In the genomic region with DNA sequence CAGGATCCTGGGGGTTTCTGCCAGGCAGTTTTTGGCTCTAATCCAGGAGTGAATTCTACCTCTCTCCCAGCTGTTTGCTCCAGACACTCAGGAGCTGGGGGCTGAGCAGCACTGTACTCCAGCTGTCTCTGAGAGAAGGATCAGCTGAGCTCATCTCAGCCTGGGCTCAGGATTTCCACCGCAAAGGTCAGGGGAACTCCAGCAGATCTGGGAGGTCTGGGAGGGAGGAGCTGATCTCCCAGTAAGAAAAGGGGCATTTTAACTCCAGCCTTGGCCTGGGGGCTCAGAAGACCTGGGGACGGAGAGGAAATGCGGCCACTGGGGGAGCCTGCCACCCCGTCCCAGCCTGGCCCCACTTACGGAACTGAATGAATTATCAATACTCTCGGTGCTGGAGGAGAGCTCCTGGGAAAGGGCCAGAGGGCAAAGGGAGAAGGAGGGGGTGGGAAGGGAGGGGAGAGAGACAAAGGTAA, we compare ENCODE assay signal across 11 cellular contexts. TPM values are rescaled to one million over a fixed set of nuclear protein-coding genes. Genes with fewer than 3 reads are reported as not detected.
DNase-seq lines count a peak whose midpoint lies in the region; ATAC-seq, FAIRE-seq and TF ChIP-seq lines count a peak whose summit lies in the region.
"Had no signal": no experiment of that assay in that cellular context is flagged by ENCODE, and none has a peak within 500 bp of the region (broad histone marks: within the 10 kb centered on the region; RNA-seq: fewer than 3 reads in every experiment).

No MANE protein-coding gene starts in this region.

- peaks cover 16% of the 10 kb centered on the region for H3K36me3 Mint-ChIP-seq in activated naive CD8-positive, alpha-beta T cell treated with anti-CD3 and anti-CD28 coated beads for 36 hours

- H3K9me3 ChIP-seq in liver (ENCODE audit: control insufficient read depth in 4 of 4, low read length in 3 of 4) (no peaks in the 10 kb centered on the region), HepG2 (ENCODE audit: low read length) (no peaks in the 10 kb centered on the region), esophagus (ENCODE audit: control insufficient read depth in 2 of 2, insufficient read depth in 1 of 2, low read depth in 1 of 2, low read length in 1 of 2) (no peaks in the 10 kb centered on the region), muscle layer of duodenum (ENCODE audit: control insufficient read depth in 1 of 2, low read length in 2 of 2) (no peaks in the 10 kb centered on the region)
- H3K9me3 ChIP-seq: body of pancreas had no signal

- H3K4me3 ChIP-seq in liver (ENCODE audit: low read depth in 1 of 3, low read length in 3 of 3) (no peak overlapping the region), HepG2 (replicated peaks in 1 of 3; ENCODE audit: insufficient read depth in 1 of 3, low read depth in 2 of 3, low read length in 3 of 3) (no peak overlapping the region), esophagus (ENCODE audit: low read depth in 1 of 2, low read length in 2 of 2) (no peak overlapping the region), muscle layer of duodenum (ENCODE audit: low read depth in 1 of 2, low read length in 2 of 2) (no peak overlapping the region)
- H3K4me3 ChIP-seq: body of pancreas had no signal

- peaks cover 40% of the 10 kb centered on the region for H3K4me1 Mint-ChIP-seq in activated naive CD8-positive, alpha-beta T cell treated with anti-CD3 and anti-CD28 coated beads for 36 hours

- H3K4me3 Mint-ChIP-seq in activated naive CD8-positive, alpha-beta T cell treated with anti-CD3 and anti-CD28 coated beads for 36 hours: no peak overlapping the region
- H3K4me3 Mint-ChIP-seq: naive thymus-derived CD8-positive, alpha-beta T cell had no signal

- H3K9ac ChIP-seq in liver (ENCODE audit: low read depth in 1 of 2, low read length in 2 of 2): peak overlapping the region in 1 of 2 donors; percentile 7
- H3K9ac ChIP-seq in HepG2 (ENCODE audit: insufficient read depth, low read depth, low read length): no peak overlapping the region

- peaks cover 32 to 52% (median 46%) of the 10 kb centered on the region in 4 donors for H3K4me1 ChIP-seq in liver (ENCODE audit: control insufficient read depth in 4 of 4, insufficient read depth in 4 of 4, low read length in 3 of 4)
- peaks cover 17% of the 10 kb centered on the region for H3K4me1 ChIP-seq in HepG2 (ENCODE audit: insufficient read depth, low read length)
- peaks cover 2 to 8% of the 10 kb centered on the region in 2 donors for H3K4me1 ChIP-seq in esophagus (ENCODE audit: control insufficient read depth in 2 of 2, insufficient read depth in 2 of 2, low read length in 1 of 2)
- peaks cover 33 to 49% of the 10 kb centered on the region in 2 donors for H3K4me1 ChIP-seq in muscle layer of duodenum (ENCODE audit: control insufficient read depth in 1 of 2, insufficient read depth in 2 of 2, low read length in 2 of 2)

- H2AFZ ChIP-seq in HepG2 (ENCODE audit: low read length): no peak overlapping the region

- intact Hi-C loops in HepG2 (cut with micrococcal nuclease; ENCODE audit: unreplicated experiment): no loop called here

- no TSS peak for BruUV-seq in HepG2 (replicated peaks; lab: Mats Ljungman, UMichigan)

- no peak for TF ChIP-seq POLR2A in HepG2 (IDR thresholded peaks at IDR 0.05; ENCODE audit: insufficient read depth in 1 of 2, low read depth in 2 of 2, low read length in 2 of 2)

- H3K27ac ChIP-seq in liver (ENCODE audit: low read depth in 1 of 2, low read length in 2 of 2) (peak overlapping the region; percentile 62 to 83), HepG2 (ENCODE audit: extremely low read length, insufficient read depth, low read length) (no peak overlapping the region), esophagus (ENCODE audit: low read depth in 2 of 2, low read length in 1 of 2) (peak overlapping the region; percentile 50 to 65), muscle layer of duodenum (ENCODE audit: low read length) (peak overlapping the region; percentile 82)

- ATAC-seq in HepG2 (no peak), GM18858 (IDR thresholded peaks at IDR 0.05; ENCODE audit: unreplicated experiment) (no peak), HG02642 (IDR thresholded peaks at IDR 0.05; ENCODE audit: poor library complexity, unreplicated experiment) (no peak)
- ATAC-seq: body of pancreas; naive thymus-derived CD8-positive, alpha-beta T cell had no signal

- H3K27me3 ChIP-seq in liver (ENCODE audit: control insufficient read depth in 4 of 4, insufficient read depth in 4 of 4, low read length in 3 of 4) (no peaks in the 10 kb centered on the region), HepG2 (ENCODE audit: control insufficient read depth in 1 of 2, insufficient read depth in 2 of 2, low read length in 2 of 2) (no peaks in the 10 kb centered on the region), esophagus (ENCODE audit: control insufficient read depth in 1 of 2, insufficient read depth in 2 of 2, low read length in 2 of 2) (no peaks in the 10 kb centered on the region), muscle layer of duodenum (ENCODE audit: low read depth, low read length) (no peaks in the 10 kb centered on the region)
- H3K27me3 ChIP-seq: body of pancreas had no signal

- DNase-seq in HepG2 (ENCODE audit: low spot score) (no peak), Ammon's horn (ENCODE audit: low spot score) (no peak)
- DNase-seq in activated naive CD8-positive, alpha-beta T cell treated with anti-CD3 and anti-CD28 coated beads for 36 hours: no peak
- DNase-seq: naive thymus-derived CD8-positive, alpha-beta T cell had no signal

- no peaks in the 10 kb centered on the region for H3K79me2 ChIP-seq in HepG2 (ENCODE audit: insufficient read depth, low read length)

- WGBS in liver: 23% methylated on average over 6 of the region's 6 CpGs
- 93% methylated on average over 6 of the region's 6 CpGs for WGBS in HepG2 (ENCODE audit: low lambda C conversion rate)
- 68 to 70% methylated on average over 6 of the region's 6 CpGs for WGBS in esophagus, 2 donors

- FAIRE-seq in HepG2 (lab: Jason Lieb, UNC): no peak
- FAIRE-seq: TTC549 had no signal

- H3K4me2 ChIP-seq in HepG2 (ENCODE audit: low read depth, low read length): no peak overlapping the region

- TF ChIP-seq RAD21 in liver (IDR thresholded peaks at IDR 0.05) (peak in 1 of 2 donors; percentile 30), HepG2 (CRISPR knock-in tag; IDR thresholded peaks at IDR 0.05) (no peak)

- TF ChIP-seq CTCF in liver (IDR thresholded peaks at IDR 0.05; ENCODE audit: low read depth, low read length, missing input control) (no peak), HepG2 (CRISPR knock-in tag; IDR thresholded peaks at IDR 0.05) (no peak)

- POLR2A ChIA-PET in HepG2 (lab: Yijun Ruan, JAX): interaction anchor here (1.1 kb wide), 2 partner anchors 9 to 18 kb away, joined by 3 read pairs; no protein-coding TSS in a partner anchor

- H3K9me3 Mint-ChIP-seq in activated naive CD8-positive, alpha-beta T cell treated with anti-CD3 and anti-CD28 coated beads for 36 hours: no peaks in the 10 kb centered on the region
- H3K9me3 Mint-ChIP-seq: naive thymus-derived CD8-positive, alpha-beta T cell had no signal

- peaks cover 4 to 41% (median 30%) of the 10 kb centered on the region in 4 donors for H3K36me3 ChIP-seq in liver (ENCODE audit: control insufficient read depth in 4 of 4, insufficient read depth in 3 of 4, low read depth in 1 of 4, low read length in 3 of 4)
- peaks cover 9 to 75% of the 10 kb centered on the region in 2 experiments for H3K36me3 ChIP-seq in HepG2 (replicated peaks in 1 of 2; ENCODE audit: control insufficient read depth in 1 of 2, insufficient read depth in 2 of 2, low read length in 2 of 2)
- peaks cover 29 to 39% of the 10 kb centered on the region in 2 donors for H3K36me3 ChIP-seq in esophagus (ENCODE audit: control insufficient read depth in 2 of 2, insufficient read depth in 2 of 2, low read length in 1 of 2)
- H3K36me3 ChIP-seq in muscle layer of duodenum (ENCODE audit: control insufficient read depth in 1 of 2, insufficient read depth in 2 of 2, low read length in 2 of 2): peaks cover 56 to 62% of the 10 kb centered on the region in 2 donors

- TF ChIP-seq EP300 in HepG2 (IDR thresholded peaks at IDR 0.05; ENCODE audit: low read depth in 2 of 2, low read length in 2 of 2): no peak
- no peak for TF ChIP-seq EP300 in HepG2 (CRISPR knock-in tag; IDR thresholded peaks at IDR 0.05; ENCODE audit: borderline replicate concordance)

- H3K27me3 Mint-ChIP-seq in activated naive CD8-positive, alpha-beta T cell treated with anti-CD3 and anti-CD28 coated beads for 36 hours: no peaks in the 10 kb centered on the region
- H3K27me3 Mint-ChIP-seq: naive thymus-derived CD8-positive, alpha-beta T cell had no signal

- H4K20me1 ChIP-seq in HepG2 (ENCODE audit: insufficient read depth, low read length): no peaks in the 10 kb centered on the region

- in situ Hi-C loops in HepG2 (cut with HindIII; ENCODE audit: extremely low pct_ligation_motif_present, low pct_unique_long_range_greater_than_20kb): no loop called here

- CTCF ChIA-PET in HepG2 (lab: Yijun Ruan, JAX; ENCODE audit: low intra/inter-chr PET ratio, low total read pairs): no interaction called here

- H3K27ac Mint-ChIP-seq in activated naive CD8-positive, alpha-beta T cell treated with anti-CD3 and anti-CD28 coated beads for 36 hours: no peak overlapping the region

RNA-seq across cellular contexts. Expression of a gene that starts 17.3 kb away (rescaled TPM):
- 10 to 100 TPM; 24.2 to 27.1 TPM for total RNA-seq in liver
- polyA plus RNA-seq in liver: 10 to 100 TPM; 14.2 to 14.3 TPM
- total RNA-seq in HepG2 (2016; rRNA removed; fragmentation: Illumina TruSeq; extraction: Trizol): 18.6 and 19.5 TPM in 2 replicates
- 7.7 and 8.5 TPM in 2 replicates for total RNA-seq in HepG2 (2016; cell fraction: cytosol; rRNA removed; fragmentation: Illumina TruSeq; extraction: Trizol; ENCODE audit: low read depth)
- total RNA-seq in HepG2 (2016; cell fraction: insoluble cytoplasmic fraction; rRNA removed; fragmentation: Illumina TruSeq; extraction: Trizol): 18.7 and 20.1 TPM in 2 replicates
- total RNA-seq in HepG2 (2016; cell fraction: membrane; rRNA removed; fragmentation: Illumina TruSeq; extraction: Trizol): 16.6 and 17.9 TPM in 2 replicates
- total RNA-seq in HepG2 (2016; cell fraction: nucleus; rRNA removed; fragmentation: Illumina TruSeq; extraction: Trizol): 17.8 and 19.5 TPM in 2 replicates
- polyA plus RNA-seq in HepG2 (2011; rRNA removed): 29.3 and 32.6 TPM in 2 replicates
- 25.3 and 25.8 TPM in 2 replicates for polyA plus RNA-seq in HepG2 (2011; cell fraction: cytosol; rRNA removed)
- polyA plus RNA-seq in HepG2 (2011; cell fraction: nucleus; rRNA removed): 36.5 and 43.7 TPM in 2 replicates
- polyA plus RNA-seq in HepG2 (2012): 12.6 and 16.2 TPM in 2 replicates
- 3.9 and 4.4 TPM in 2 replicates for polyA plus RNA-seq in HepG2 (2016; cell fraction: cytosol; fragmentation: Illumina TruSeq; extraction: Trizol; ENCODE audit: low read depth)
- polyA plus RNA-seq in HepG2 (2016; cell fraction: insoluble cytoplasmic fraction; fragmentation: Illumina TruSeq; extraction: Trizol; ENCODE audit: low read depth): 19.7 and 20.5 TPM in 2 replicates
- 11.0 and 12.5 TPM in 2 replicates for polyA plus RNA-seq in HepG2 (2016; cell fraction: membrane; fragmentation: Illumina TruSeq; extraction: Trizol; ENCODE audit: low read depth)
- 31.3 and 33.3 TPM in 2 replicates for polyA plus RNA-seq in HepG2 (2016; cell fraction: nucleus; fragmentation: Illumina TruSeq; extraction: Trizol; ENCODE audit: insufficient read depth, low read depth)
- 58.3 and 156 TPM in 2 replicates for polyA minus RNA-seq in HepG2 (2011; rRNA and poly(A)+ RNA removed; ENCODE audit: low replicate concordance)
- 14.8 and 17.7 TPM in 2 replicates for polyA minus RNA-seq in HepG2 (2011; cell fraction: cytosol; rRNA and poly(A)+ RNA removed)
- polyA minus RNA-seq in HepG2 (2011; cell fraction: nucleus; rRNA and poly(A)+ RNA removed): 29.6 and 32.7 TPM in 2 replicates
- 10 to 100 TPM; 22.3 to 28.6 TPM for polyA plus RNA-seq in esophagus
- 10 to 100 TPM; 46.4 to 49.4 TPM for total RNA-seq in activated naive CD8-positive, alpha-beta T cell treated with anti-CD3 and anti-CD28 coated beads for 36 hours

RNA-seq across cellular contexts. Expression of a gene that starts 27.8 kb away (rescaled TPM):
- total RNA-seq in liver: 1 to 10 TPM; 9.3 to 9.7 TPM
- 1 to 10 TPM; 2.7 to 6.4 TPM for polyA plus RNA-seq in liver
- total RNA-seq in HepG2 (2016; rRNA removed; fragmentation: Illumina TruSeq; extraction: Trizol): 14.1 and 15.0 TPM in 2 replicates
- 3.3 and 3.9 TPM in 2 replicates for total RNA-seq in HepG2 (2016; cell fraction: cytosol; rRNA removed; fragmentation: Illumina TruSeq; extraction: Trizol; ENCODE audit: low read depth)
- total RNA-seq in HepG2 (2016; cell fraction: insoluble cytoplasmic fraction; rRNA removed; fragmentation: Illumina TruSeq; extraction: Trizol): 13.7 and 14.2 TPM in 2 replicates
- total RNA-seq in HepG2 (2016; cell fraction: membrane; rRNA removed; fragmentation: Illumina TruSeq; extraction: Trizol): 6.1 and 7.4 TPM in 2 replicates
- total RNA-seq in HepG2 (2016; cell fraction: nucleus; rRNA removed; fragmentation: Illumina TruSeq; extraction: Trizol): 15.7 and 20.5 TPM in 2 replicates
- 16.5 and 24.5 TPM in 2 replicates for polyA plus RNA-seq in HepG2 (2011; rRNA removed)
- 11.9 and 16.7 TPM in 2 replicates for polyA plus RNA-seq in HepG2 (2011; cell fraction: cytosol; rRNA removed)
- polyA plus RNA-seq in HepG2 (2011; cell fraction: nucleus; rRNA removed): 55.2 and 58.3 TPM in 2 replicates
- polyA plus RNA-seq in HepG2 (2012): 12.2 and 12.3 TPM in 2 replicates
- 0.57 and 1.1 TPM in 2 replicates for polyA plus RNA-seq in HepG2 (2016; cell fraction: cytosol; fragmentation: Illumina TruSeq; extraction: Trizol; ENCODE audit: low read depth)
- polyA plus RNA-seq in HepG2 (2016; cell fraction: insoluble cytoplasmic fraction; fragmentation: Illumina TruSeq; extraction: Trizol; ENCODE audit: low read depth): 9.8 and 13.6 TPM in 2 replicates
- polyA plus RNA-seq in HepG2 (2016; cell fraction: membrane; fragmentation: Illumina TruSeq; extraction: Trizol; ENCODE audit: low read depth): 2.3 and 2.5 TPM in 2 replicates
- 22.9 and 24.3 TPM in 2 replicates for polyA plus RNA-seq in HepG2 (2016; cell fraction: nucleus; fragmentation: Illumina TruSeq; extraction: Trizol; ENCODE audit: insufficient read depth, low read depth)
- 85.3 and 103 TPM in 2 replicates for polyA minus RNA-seq in HepG2 (2011; rRNA and poly(A)+ RNA removed; ENCODE audit: low replicate concordance)
- polyA minus RNA-seq in HepG2 (2011; cell fraction: cytosol; rRNA and poly(A)+ RNA removed): 20.1 and 23.3 TPM in 2 replicates
- polyA minus RNA-seq in HepG2 (2011; cell fraction: nucleus; rRNA and poly(A)+ RNA removed): 44.4 and 49.6 TPM in 2 replicates
- 10 to 100 TPM in 1 of 2 donors, 1 to 10 TPM in 1; 8.0 to 11.4 TPM for polyA plus RNA-seq in esophagus
- 10 to 100 TPM; 27.0 to 29.9 TPM for total RNA-seq in activated naive CD8-positive, alpha-beta T cell treated with anti-CD3 and anti-CD28 coated beads for 36 hours

RNA-seq across cellular contexts. Expression of a gene that starts 37.2 kb away (rescaled TPM):
- total RNA-seq in liver: 10 to 100 TPM; 15.6 to 17.5 TPM
- polyA plus RNA-seq in liver: 1 to 10 TPM; 5.2 to 6.5 TPM
- total RNA-seq in HepG2 (2016; rRNA removed; fragmentation: Illumina TruSeq; extraction: Trizol): 32.0 and 36.2 TPM in 2 replicates
- 4.1 and 4.4 TPM in 2 replicates for total RNA-seq in HepG2 (2016; cell fraction: cytosol; rRNA removed; fragmentation: Illumina TruSeq; extraction: Trizol; ENCODE audit: low read depth)
- 37.2 and 39.7 TPM in 2 replicates for total RNA-seq in HepG2 (2016; cell fraction: insoluble cytoplasmic fraction; rRNA removed; fragmentation: Illumina TruSeq; extraction: Trizol)
- 15.6 and 17.0 TPM in 2 replicates for total RNA-seq in HepG2 (2016; cell fraction: membrane; rRNA removed; fragmentation: Illumina TruSeq; extraction: Trizol)
- 44.6 and 44.7 TPM in 2 replicates for total RNA-seq in HepG2 (2016; cell fraction: nucleus; rRNA removed; fragmentation: Illumina TruSeq; extraction: Trizol)
- polyA plus RNA-seq in HepG2 (2011; rRNA removed): 17.9 and 20.3 TPM in 2 replicates
- 7.9 and 8.2 TPM in 2 replicates for polyA plus RNA-seq in HepG2 (2011; cell fraction: cytosol; rRNA removed)
- polyA plus RNA-seq in HepG2 (2011; cell fraction: nucleus; rRNA removed): 43.2 and 45.6 TPM in 2 replicates
- polyA plus RNA-seq in HepG2 (2012): 11.7 and 16.5 TPM in 2 replicates
- 2.7 and 2.8 TPM in 2 replicates for polyA plus RNA-seq in HepG2 (2016; cell fraction: cytosol; fragmentation: Illumina TruSeq; extraction: Trizol; ENCODE audit: low read depth)
- 27.2 and 30.5 TPM in 2 replicates for polyA plus RNA-seq in HepG2 (2016; cell fraction: insoluble cytoplasmic fraction; fragmentation: Illumina TruSeq; extraction: Trizol; ENCODE audit: low read depth)
- 8.9 and 10.1 TPM in 2 replicates for polyA plus RNA-seq in HepG2 (2016; cell fraction: membrane; fragmentation: Illumina TruSeq; extraction: Trizol; ENCODE audit: low read depth)
- polyA plus RNA-seq in HepG2 (2016; cell fraction: nucleus; fragmentation: Illumina TruSeq; extraction: Trizol; ENCODE audit: insufficient read depth, low read depth): 62.2 and 65.3 TPM in 2 replicates
- 33.0 and 287 TPM in 2 replicates for polyA minus RNA-seq in HepG2 (2011; rRNA and poly(A)+ RNA removed; ENCODE audit: low replicate concordance)
- polyA minus RNA-seq in HepG2 (2011; cell fraction: cytosol; rRNA and poly(A)+ RNA removed): 7.7 and 9.6 TPM in 2 replicates
- polyA minus RNA-seq in HepG2 (2011; cell fraction: nucleus; rRNA and poly(A)+ RNA removed): 15.8 and 22.1 TPM in 2 replicates
- polyA plus RNA-seq in esophagus: 10 to 100 TPM; 12.0 to 12.9 TPM
- total RNA-seq in activated naive CD8-positive, alpha-beta T cell treated with anti-CD3 and anti-CD28 coated beads for 36 hours: 10 to 100 TPM; 55.2 to 58.6 TPM

RNA-seq across cellular contexts. Expression of a gene that starts 55.4 kb away (rescaled TPM):
- total RNA-seq in liver (10 to 100 TPM; 77.7 to 86.3 TPM), HepG2 (2016; rRNA removed; fragmentation: Illumina TruSeq; extraction: Trizol) (243 and 320 TPM in 2 replicates)
- polyA plus RNA-seq in liver (100 to 1,000 TPM in 1 of 2 donors, 10 to 100 TPM in 1; 87.7 to 108 TPM), HepG2 (2011; rRNA removed) (174 and 194 TPM in 2 replicates), esophagus (100 to 1,000 TPM; 127 to 168 TPM)
- 97.9 and 99.1 TPM in 2 replicates for total RNA-seq in HepG2 (2016; cell fraction: cytosol; rRNA removed; fragmentation: Illumina TruSeq; extraction: Trizol; ENCODE audit: low read depth)
- total RNA-seq in HepG2 (2016; cell fraction: insoluble cytoplasmic fraction; rRNA removed; fragmentation: Illumina TruSeq; extraction: Trizol): 248 and 329 TPM in 2 replicates
- total RNA-seq in HepG2 (2016; cell fraction: membrane; rRNA removed; fragmentation: Illumina TruSeq; extraction: Trizol): 108 and 110 TPM in 2 replicates
- 101 TPM in 2 replicates for total RNA-seq in HepG2 (2016; cell fraction: nucleus; rRNA removed; fragmentation: Illumina TruSeq; extraction: Trizol)
- polyA plus RNA-seq in HepG2 (2011; cell fraction: cytosol; rRNA removed): 235 and 265 TPM in 2 replicates
- polyA plus RNA-seq in HepG2 (2011; cell fraction: nucleus; rRNA removed): 94.5 and 113 TPM in 2 replicates
- polyA plus RNA-seq in HepG2 (2012): 151 and 156 TPM in 2 replicates
- 64.7 and 68.2 TPM in 2 replicates for polyA plus RNA-seq in HepG2 (2016; cell fraction: cytosol; fragmentation: Illumina TruSeq; extraction: Trizol; ENCODE audit: low read depth)
- 215 and 240 TPM in 2 replicates for polyA plus RNA-seq in HepG2 (2016; cell fraction: insoluble cytoplasmic fraction; fragmentation: Illumina TruSeq; extraction: Trizol; ENCODE audit: low read depth)
- polyA plus RNA-seq in HepG2 (2016; cell fraction: membrane; fragmentation: Illumina TruSeq; extraction: Trizol; ENCODE audit: low read depth): 61.2 and 68.2 TPM in 2 replicates
- polyA plus RNA-seq in HepG2 (2016; cell fraction: nucleus; fragmentation: Illumina TruSeq; extraction: Trizol; ENCODE audit: insufficient read depth, low read depth): 167 and 175 TPM in 2 replicates
- polyA minus RNA-seq in HepG2 (2011; rRNA and poly(A)+ RNA removed; ENCODE audit: low replicate concordance): 154 and 325 TPM in 2 replicates
- polyA minus RNA-seq in HepG2 (2011; cell fraction: cytosol; rRNA and poly(A)+ RNA removed): 62.2 and 71.6 TPM in 2 replicates
- 41.6 and 53.0 TPM in 2 replicates for polyA minus RNA-seq in HepG2 (2011; cell fraction: nucleus; rRNA and poly(A)+ RNA removed)
- total RNA-seq in activated naive CD8-positive, alpha-beta T cell treated with anti-CD3 and anti-CD28 coated beads for 36 hours: 100 to 1,000 TPM; 217 to 249 TPM
